8 cellular contexts compared by ENCODE assay signal in the genomic region with DNA sequence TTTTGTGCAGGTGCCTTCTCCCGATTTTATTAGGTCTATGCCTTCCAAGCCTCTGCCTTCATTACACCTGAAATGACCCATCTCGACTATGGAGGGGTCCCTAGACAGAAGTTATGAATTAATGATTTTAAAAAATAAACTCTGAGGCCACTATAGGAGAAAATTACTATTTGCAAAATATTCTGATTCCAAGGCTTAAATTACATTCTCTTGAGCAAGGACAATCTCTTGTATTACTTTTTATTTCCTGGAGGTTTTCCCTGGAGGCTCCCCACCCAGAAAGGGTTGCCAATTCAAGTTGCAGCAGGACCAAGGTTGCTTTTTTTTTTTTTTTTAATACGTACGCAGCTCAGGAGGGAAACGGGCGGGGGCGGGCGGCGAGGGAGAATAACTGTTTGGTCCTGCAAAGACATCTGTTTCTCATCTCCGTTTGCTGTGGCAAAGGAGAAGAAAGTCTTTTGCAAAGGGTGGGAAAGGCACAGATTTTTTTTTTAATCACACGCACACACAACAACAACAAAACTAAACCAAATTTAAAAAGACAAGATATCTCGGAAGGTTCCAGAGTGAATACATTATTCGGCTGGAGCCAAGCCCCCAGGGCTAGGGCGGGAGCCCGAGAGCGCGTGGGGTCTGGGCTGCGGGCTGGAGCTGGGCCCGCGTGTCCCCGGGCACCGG. TPM values are rescaled to one million over a fixed set of nuclear protein-coding genes. Genes with fewer than 3 reads are reported as not detected.
DNase-seq lines count a peak whose midpoint lies in the region; ATAC-seq and TF ChIP-seq lines count a peak whose summit lies in the region.

No MANE protein-coding gene starts in this region.

- H3K4me3 ChIP-seq in fibroblast of villous mesenchyme (ENCODE audit: low read depth, low read length) (peak overlapping the region; percentile 47), retinal pigment epithelial cell (ENCODE audit: low read length) (peak overlapping the region; percentile 38)

- TF ChIP-seq CTCF in fibroblast of villous mesenchyme (IDR thresholded peaks at IDR 0.05; ENCODE audit: insufficient read depth, low read depth, low read length) (no peak), retinal pigment epithelial cell (conservative IDR thresholded peaks at IDR 0.05; ENCODE audit: low read depth, low read length) (no peak)

- DNase-seq in GM03348 (ENCODE audit: low spot score) (peak; percentile 53), SK-N-DZ (ENCODE audit: low spot score) (peak; percentile 68), fibroblast of villous mesenchyme (ENCODE audit: low read depth) (peak; percentile 68), retinal pigment epithelial cell (ENCODE audit: low read depth) (no peak), NCI-H226 (no peak)
- no peak for DNase-seq in activated CD4-positive, alpha-beta T cell treated with anti-CD3 and anti-CD28 coated beads, Interleukin-2, amount 50 U/mL, for 1 hour

- ATAC-seq in HG03039 (IDR thresholded peaks at IDR 0.05; ENCODE audit: unreplicated experiment) = no peak
- ATAC-seq in HG02642 (IDR thresholded peaks at IDR 0.05; ENCODE audit: poor library complexity, unreplicated experiment) = no peak

RNA-seq across cellular contexts. Expression of gene SERTAD4, which starts 0.6 kb away (rescaled TPM):
- 8.2 and 9.4 TPM in 2 replicates for polyA plus RNA-seq in SK-N-DZ (2014; cell fraction: cytosol; rRNA removed)
- 5.8 and 8.9 TPM in 2 replicates for polyA plus RNA-seq in SK-N-DZ (2014; cell fraction: nucleus; rRNA removed)
- total RNA-seq in fibroblast of villous mesenchyme = 10.6 and 31.1 TPM in 2 replicates

Comparison
In these comparisons a context has a peak if more than half of its experiments do, and no peak if none do; other contexts are left out.
1. DNase-seq: peak in GM03348 (single experiment), SK-N-DZ (single experiment) and fibroblast of villous mesenchyme (single experiment); none in retinal pigment epithelial cell (single experiment), NCI-H226 (single experiment) and activated CD4-positive, alpha-beta T cell treated with anti-CD3 and anti-CD28 coated beads, Interleukin-2, amount 50 U/mL, for 1 hour (single experiment).